10 cellular contexts compared by ENCODE assay signal in the genomic region with DNA sequence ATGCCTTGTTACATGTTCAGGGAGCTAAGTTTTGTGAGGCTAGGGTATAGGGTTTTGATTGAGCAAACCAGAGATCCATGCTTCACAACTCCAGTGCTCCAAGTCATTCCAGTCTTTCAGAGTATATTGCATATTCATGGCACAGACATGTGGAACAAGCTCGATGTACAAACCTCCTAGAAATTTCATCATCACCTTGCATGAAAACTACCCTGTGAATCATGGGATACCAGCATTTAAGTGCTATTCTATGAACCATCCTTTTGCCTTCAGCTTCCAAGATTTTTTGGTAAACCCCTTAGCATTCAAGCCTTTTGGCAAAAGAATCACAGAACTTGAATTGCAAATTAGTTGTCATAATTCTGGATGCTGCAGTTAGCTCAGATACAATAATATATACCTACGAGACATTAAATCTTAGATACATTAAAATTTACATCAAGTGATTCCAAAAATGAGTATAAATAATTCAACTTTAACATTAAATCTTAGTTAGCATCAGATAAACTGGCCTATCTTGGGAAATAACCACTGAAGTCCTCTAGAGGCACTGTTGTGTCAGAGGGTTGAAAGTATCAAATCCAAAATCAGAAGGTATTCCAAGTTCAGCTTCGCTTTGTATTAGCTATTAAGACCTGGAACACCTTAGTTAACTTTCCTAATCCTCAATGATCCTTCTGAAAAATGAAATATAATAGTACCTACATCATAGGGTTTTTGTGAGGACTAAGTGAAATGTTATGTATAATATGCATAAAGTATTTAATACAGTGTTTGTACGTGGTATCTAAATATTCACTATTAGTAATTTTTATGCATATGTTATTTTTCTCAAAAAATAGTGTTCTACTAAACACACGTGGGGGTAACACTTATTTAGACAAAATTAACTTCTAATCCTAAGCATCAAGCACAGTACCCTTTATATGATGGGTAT. TPM values are rescaled to one million over a fixed set of nuclear protein-coding genes. Genes with fewer than 3 reads are reported as not detected.
A peak's percentile ranks its signal among the peaks of the same experiment; 100 is the strongest.
DNase-seq lines count a peak whose midpoint lies in the region; ATAC-seq and TF ChIP-seq lines count a peak whose summit lies in the region.
"Had no signal": no experiment of that assay in that cellular context is flagged by ENCODE, and none has a peak within 500 bp of the region (broad histone marks: within the 10 kb centered on the region; RNA-seq: fewer than 3 reads in every experiment).

No MANE protein-coding gene starts in this region.

- peak; percentile 38 for DNase-seq in A673 (ENCODE audit: low spot score)
- no peak for DNase-seq in Panc1 (ENCODE audit: low read depth, low spot score)
- DNase-seq in foreskin fibroblast = no peak
- DNase-seq in ureter (ENCODE audit: low spot score) = no peak
- DNase-seq in GM19240 (ENCODE audit: insufficient read length, low spot score) = no peak
- DNase-seq in activated naive CD4-positive, alpha-beta T cell treated with anti-CD3 and anti-CD28 coated beads, Interleukin-2, amount 50 U/mL, for 72 hours (ENCODE audit: low spot score in 2 of 2) = no peak

- no peaks in the 10 kb centered on the region for H3K36me3 Mint-ChIP-seq in activated naive CD4-positive, alpha-beta T cell treated with anti-CD3 and anti-CD28 coated beads, Interleukin-2, amount 50 U/mL, for 72 hours
- H3K36me3 Mint-ChIP-seq: IgD-negative memory B cell had no signal

- in situ Hi-C loops in Panc1 (cut with HindIII; ENCODE audit: low pct_unique_long_range_greater_than_20kb, low sequenced_read_pairs) = no loop called here

- H3K36me3 ChIP-seq in A673 (ENCODE audit: insufficient read depth, low read length, poor library complexity, severe bottlenecking) (no peaks in the 10 kb centered on the region), Panc1 (ENCODE audit: control insufficient read depth, insufficient read depth, low read length) (no peaks in the 10 kb centered on the region)
- H3K36me3 ChIP-seq: suprapubic skin had no signal

- H3K9me3 Mint-ChIP-seq in activated naive CD4-positive, alpha-beta T cell treated with anti-CD3 and anti-CD28 coated beads, Interleukin-2, amount 50 U/mL, for 72 hours = no peaks in the 10 kb centered on the region

- POLR2A ChIA-PET in A673 (lab: Charles Lee; ENCODE audit: low non-redundant PET) (interaction anchor here (0.7 kb wide), 1 partner anchor 354 kb away, joined by 5 read pairs; no protein-coding TSS in a partner anchor), Panc1 (lab: Charles Lee) (no interaction called here)

- H3K4me1 ChIP-seq in A673 (ENCODE audit: insufficient read depth, low read length, poor library complexity, severe bottlenecking) (peaks cover 2% of the 10 kb centered on the region), Panc1 (ENCODE audit: control insufficient read depth, insufficient read depth, low read length) (no peaks in the 10 kb centered on the region)

- no peak overlapping the region for H3K4me3 ChIP-seq in A673 (ENCODE audit: low read depth, low read length, poor library complexity, severe bottlenecking)
- no peak overlapping the region for H3K4me3 ChIP-seq in Panc1 (ENCODE audit: low read depth in 2 of 2, low read length in 2 of 2)
- no peak overlapping the region for H3K4me3 ChIP-seq in foreskin fibroblast (ENCODE audit: low read depth in 1 of 2, low read length in 2 of 2)
- H3K4me3 ChIP-seq: suprapubic skin had no signal

- H3K27me3 ChIP-seq in A673 (replicated peaks; ENCODE audit: insufficient read depth, low read depth, low read length, poor library complexity) (no peaks in the 10 kb centered on the region), Panc1 (ENCODE audit: control insufficient read depth, insufficient read depth, low read length) (no peaks in the 10 kb centered on the region)
- H3K27me3 ChIP-seq: suprapubic skin had no signal

- no TSS peak for BruUV-seq in A673 (replicated peaks; lab: Mats Ljungman, UMichigan)
- BruUV-seq in Panc1 (replicated peaks; lab: Mats Ljungman, UMichigan) = no TSS peak

- ATAC-seq in GM18909 (IDR thresholded peaks at IDR 0.05; ENCODE audit: poor library complexity, unreplicated experiment) (peak; percentile 51), Panc1 (no peak), HG03095 (IDR thresholded peaks at IDR 0.05; ENCODE audit: unreplicated experiment) (no peak)
- no peak for ATAC-seq in activated naive CD4-positive, alpha-beta T cell treated with anti-CD3 and anti-CD28 coated beads, Interleukin-2, amount 50 U/mL, for 72 hours

- no peaks in the 10 kb centered on the region for H3K9me3 ChIP-seq in A673 (ENCODE audit: low read depth, low read length, poor library complexity, severe bottlenecking)
- H3K9me3 ChIP-seq in Panc1 (ENCODE audit: control insufficient read depth, insufficient read depth, low read depth, low read length) = no peaks in the 10 kb centered on the region
- H3K9me3 ChIP-seq: suprapubic skin had no signal

- H3K27ac Mint-ChIP-seq in activated naive CD4-positive, alpha-beta T cell treated with anti-CD3 and anti-CD28 coated beads, Interleukin-2, amount 50 U/mL, for 72 hours = no peak overlapping the region
- H3K27ac Mint-ChIP-seq: IgD-negative memory B cell had no signal

- H3K27ac ChIP-seq in A673 (ENCODE audit: low read depth, low read length, poor library complexity, severe bottlenecking) = no peak overlapping the region
- H3K27ac ChIP-seq in Panc1 (ENCODE audit: low read length) = no peak overlapping the region
- H3K27ac ChIP-seq: suprapubic skin had no signal

- TF ChIP-seq CTCF in A673 (conservative IDR thresholded peaks at IDR 0.05; ENCODE audit: low read depth, low read length) (peak; percentile 66), Panc1 (IDR thresholded peaks at IDR 0.05) (peak; percentile 75; the same call in 1 of the 2 replicates), foreskin fibroblast (IDR thresholded peaks at IDR 0.05; ENCODE audit: low read depth, low read length) (peak; percentile 45)

- intact Hi-C loops in A673 (cut with micrococcal nuclease; ENCODE audit: unreplicated experiment) = no loop called here
- intact Hi-C loops in Panc1 (cut with micrococcal nuclease; ENCODE audit: unreplicated experiment) = no loop called here

- CTCF ChIA-PET in A673 (lab: Charles Lee) (no interaction called here), Panc1 (lab: Charles Lee) (interaction anchor here (1.0 kb wide), 1 partner anchor 332 kb away, joined by 5 read pairs; no protein-coding TSS in a partner anchor)

RNA-seq across cellular contexts. Expression of gene CABCOCO1, which starts 55.5 kb away (rescaled TPM):
- total RNA-seq in A673 (2021) (0.28 TPM in 1 of 2 replicates, not detected in the other), Panc1 (2021; ENCODE audit: unreplicated experiment) (4.0 TPM), ureter (1.0 TPM)
- polyA plus RNA-seq in Panc1 (2012; ENCODE audit: insufficient read length) = 2.7 TPM
- not detected for total RNA-seq in activated naive CD4-positive, alpha-beta T cell treated with anti-CD3 and anti-CD28 coated beads, Interleukin-2, amount 50 U/mL, for 72 hours
- total RNA-seq: suprapubic skin had no signal
- polyA plus RNA-seq: IgD-negative memory B cell had no signal
